Comparison of ENCODE assay signal across 1 cellular context in genomic region chr4:7518871-7519637, GRCh38.
TF ChIP-seq lines count a peak whose summit lies in the region.

No MANE protein-coding gene starts in this region.

TF ChIP-seq in WTC11, 78 proteins besides CTCF, POLR2A, EP300 and RAD21 (continued from another document):
- TF ChIP-seq MLX (CRISPR knock-in tag; IDR thresholded peaks at IDR 0.05): no peak
